Comparison of ENCODE assay signal across 8 cellular contexts in the genomic region with DNA sequence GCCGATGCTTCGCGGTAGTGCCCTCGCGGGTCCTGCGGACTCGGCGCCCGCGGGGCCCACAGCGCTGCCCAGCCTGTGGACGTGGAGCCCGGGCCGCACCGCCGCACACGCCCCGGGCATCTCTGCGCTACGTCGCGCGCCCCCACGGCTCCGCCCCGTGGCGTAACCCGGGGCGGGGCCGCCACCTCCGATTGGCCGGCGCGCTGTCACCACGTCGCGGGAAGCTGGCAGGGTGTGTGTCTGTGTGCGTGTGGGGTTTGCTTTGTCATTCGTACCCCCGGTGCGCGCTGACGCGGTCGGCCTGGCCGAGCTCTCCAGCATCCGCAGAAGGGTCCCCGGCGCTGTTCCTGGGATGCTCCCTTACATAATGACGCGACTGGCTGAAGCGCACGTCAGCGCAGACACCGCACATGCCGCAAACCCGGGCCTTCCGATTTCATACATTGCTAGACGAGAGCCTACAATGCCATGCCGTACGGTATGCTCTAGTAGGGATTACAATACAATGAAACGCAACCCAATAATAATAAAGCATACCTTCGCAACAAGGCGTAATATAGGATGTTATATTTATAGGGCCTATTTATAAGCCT. TPM values are rescaled to one million over a fixed set of nuclear protein-coding genes. Genes with fewer than 3 reads are reported as not detected.
DNase-seq lines count a peak whose midpoint lies in the region; ATAC-seq and TF ChIP-seq lines count a peak whose summit lies in the region.

No MANE protein-coding gene starts in this region.

- H3K9me3 Mint-ChIP-seq in IgD-negative memory B cell = no peaks in the 10 kb centered on the region

- H3K27ac Mint-ChIP-seq in IgD-negative memory B cell = peak overlapping the region; percentile 95 to 99 (median 98)

- peak overlapping the region; percentile 97 to 100 (median 98) for H3K4me3 Mint-ChIP-seq in IgD-negative memory B cell

- no peaks in the 10 kb centered on the region for H4K20me1 ChIP-seq in OCI-LY3 (ENCODE audit: insufficient read depth, low read length)

- no peak for TF ChIP-seq CTCF in OCI-LY3 (IDR thresholded peaks at IDR 0.05; ENCODE audit: low read depth, low read length)

- peak overlapping the region; percentile 41; the same call in 1 of the 2 replicates for H3K27ac ChIP-seq in OCI-LY3 (ENCODE audit: low read length)
- peak overlapping the region; percentile 91 to 98 for H3K27ac ChIP-seq in esophagus (ENCODE audit: low read depth in 2 of 2, low read length in 1 of 2)
- H3K27ac ChIP-seq in muscle layer of duodenum (ENCODE audit: low read length) = peak overlapping the region; percentile 95

- H3K27me3 Mint-ChIP-seq in IgD-negative memory B cell = no peaks in the 10 kb centered on the region

- DNase-seq in DMS153 treated with DMSO at 0.1 percent for 48 hours (lab: John Stamatoyannopoulos, UW; ENCODE audit: unreplicated experiment) = peak; percentile 88
- peak; percentile 85 for DNase-seq in activated T-cell treated with anti-CD3 and anti-CD28 coated beads for 48 hours (ENCODE audit: low read depth)
- DNase-seq in stimulated activated CD8-positive, alpha-beta memory T cell treated with anti-CD3 and anti-CD28 coated beads, Interleukin-7, amount 100 ng/mL, for 4 hours (ENCODE audit: low read depth in 2 of 2) = peak; percentile 78 to 82

- H3K36me3 Mint-ChIP-seq in IgD-negative memory B cell = no peaks in the 10 kb centered on the region

- H3K9ac ChIP-seq in OCI-LY3 (ENCODE audit: low read length) = peak overlapping the region; percentile 78

- H3K36me3 ChIP-seq in OCI-LY3 (replicated peaks; ENCODE audit: low read depth, low read length) (peaks cover 13% of the 10 kb centered on the region), esophagus (ENCODE audit: control insufficient read depth in 2 of 2, insufficient read depth in 2 of 2, low read length in 1 of 2) (no peaks in the 10 kb centered on the region), muscle layer of duodenum (ENCODE audit: control insufficient read depth in 1 of 2, insufficient read depth in 2 of 2, low read length in 2 of 2) (no peaks in the 10 kb centered on the region)

- peak overlapping the region; percentile 80 for H2AFZ ChIP-seq in OCI-LY3 (ENCODE audit: low read depth, low read length)

- WGBS in esophagus, 2 donors = 0% methylated on average over 52 to 64 of the region's 64 CpGs

- H3K9me3 ChIP-seq in OCI-LY3 (ENCODE audit: insufficient read depth, low read length) (no peaks in the 10 kb centered on the region), esophagus (ENCODE audit: control insufficient read depth in 2 of 2, insufficient read depth in 1 of 2, low read depth in 1 of 2, low read length in 1 of 2) (no peaks in the 10 kb centered on the region), muscle layer of duodenum (ENCODE audit: control insufficient read depth in 1 of 2, low read length in 2 of 2) (no peaks in the 10 kb centered on the region)

- H3K27me3 ChIP-seq in OCI-LY3 (ENCODE audit: low read depth, low read length) (no peaks in the 10 kb centered on the region), esophagus (ENCODE audit: control insufficient read depth in 1 of 2, insufficient read depth in 2 of 2, low read length in 2 of 2) (no peaks in the 10 kb centered on the region), muscle layer of duodenum (ENCODE audit: low read depth, low read length) (no peaks in the 10 kb centered on the region)

- peaks cover 26 to 41% (median 38%) of the 10 kb centered on the region in 3 donors for H3K4me1 Mint-ChIP-seq in IgD-negative memory B cell

- H3K4me1 ChIP-seq in OCI-LY3 (ENCODE audit: low read length) = peaks cover 36% of the 10 kb centered on the region
- H3K4me1 ChIP-seq in esophagus (ENCODE audit: control insufficient read depth in 2 of 2, insufficient read depth in 2 of 2, low read length in 1 of 2) = no peaks in the 10 kb centered on the region
- peaks cover 26 to 28% of the 10 kb centered on the region in 2 donors for H3K4me1 ChIP-seq in muscle layer of duodenum (ENCODE audit: control insufficient read depth in 1 of 2, insufficient read depth in 2 of 2, low read length in 2 of 2)

- H3K79me2 ChIP-seq in OCI-LY3 (ENCODE audit: low read length) = peaks cover 50% of the 10 kb centered on the region

- H3K4me3 ChIP-seq in OCI-LY3 (ENCODE audit: low read length) = peak overlapping the region; percentile 97
- peak overlapping the region; percentile 75 to 77 for H3K4me3 ChIP-seq in esophagus (ENCODE audit: low read depth in 1 of 2, low read length in 2 of 2)
- peak overlapping the region; percentile 78 to 94 for H3K4me3 ChIP-seq in muscle layer of duodenum (ENCODE audit: low read depth in 1 of 2, low read length in 2 of 2)

- peak; percentile 61 for ATAC-seq in GM21576 (IDR thresholded peaks at IDR 0.05; ENCODE audit: unreplicated experiment)

- H3K4me2 ChIP-seq in OCI-LY3 (ENCODE audit: low read length) = peak overlapping the region; percentile 94

RNA-seq across cellular contexts. Expression of gene MACO1, which starts 0.5 kb away (rescaled TPM):
- polyA plus RNA-seq in IgD-negative memory B cell (8.3 TPM), esophagus (10 to 100 TPM; 16.1 to 23.3 TPM)

RNA-seq across cellular contexts. Expression of gene RHCE, which starts 9.5 kb away (rescaled TPM):
- polyA plus RNA-seq in IgD-negative memory B cell = 0.30 TPM
- under 1 TPM; 0.20 to 0.73 TPM for polyA plus RNA-seq in esophagus

Comparison
In these comparisons a context has a peak if more than half of its experiments do, and no peak if none do; other contexts are left out.
1. Peak in every context shown above with its lines: DNase-seq, ATAC-seq, H3K4me3 ChIP-seq and H3K27ac ChIP-seq.
2. H3K27ac ChIP-seq: peak in every context shown above with its lines; median percentile 95 in muscle layer of duodenum; 94 in esophagus; 41 in OCI-LY3.